14 cellular contexts compared by ENCODE assay signal in the genomic region with DNA sequence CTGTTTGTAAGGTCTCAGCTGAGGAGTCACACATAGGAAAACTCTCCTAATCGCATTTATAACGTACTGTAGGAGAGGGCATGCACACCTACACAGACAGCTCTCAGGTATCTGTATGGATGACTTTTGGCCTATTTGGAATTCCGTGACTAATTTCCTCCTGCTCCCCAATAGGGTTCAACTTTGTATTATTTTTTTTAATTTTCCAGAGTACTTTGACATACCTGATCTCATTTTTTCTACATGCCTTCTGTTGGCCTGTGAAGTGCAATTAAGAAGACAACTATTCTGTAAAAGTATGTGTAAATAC.
"Had no signal": no experiment of that assay in that cellular context is flagged by ENCODE, and none has a peak within 500 bp of the region (broad histone marks: within the 10 kb centered on the region; RNA-seq: fewer than 3 reads in every experiment).

No MANE protein-coding gene starts in this region.

- H3K4me3 Mint-ChIP-seq: activated naive CD4-positive, alpha-beta T cell treated with anti-CD3 and anti-CD28 coated beads, Interleukin-2, amount 10 ng/mL, durations not matched to agents 7 days and 5 days; dendritic cell treated with granulocyte-macrophage colony-stimulating factor and Interleukin-4, amounts not matched to agents 40 ng/mL and 50 ng/mL, for 4 days; effector memory CD8-positive, alpha-beta T cell; mesothelial cell of epicardium; stimulated activated memory B cell treated with anti-CD40 and anti-IgM and Interleukin-4, amounts not matched to agents 10 μg/mL and 1 μg/mL and 100 μg/mL, for 72 hours had no signal

- H3K9me3 Mint-ChIP-seq: activated naive CD4-positive, alpha-beta T cell treated with anti-CD3 and anti-CD28 coated beads, Interleukin-2, amount 10 ng/mL, durations not matched to agents 7 days and 5 days; dendritic cell treated with granulocyte-macrophage colony-stimulating factor and Interleukin-4, amounts not matched to agents 40 ng/mL and 50 ng/mL, for 4 days; stimulated activated memory B cell treated with anti-CD40 and anti-IgM and Interleukin-4, amounts not matched to agents 10 μg/mL and 1 μg/mL and 100 μg/mL, for 72 hours had no signal

- H3K36me3 Mint-ChIP-seq: mesothelial cell of epicardium; stimulated activated memory B cell treated with anti-CD40 and anti-IgM and Interleukin-4, amounts not matched to agents 10 μg/mL and 1 μg/mL and 100 μg/mL, for 72 hours had no signal

- H3K27ac Mint-ChIP-seq: activated naive CD4-positive, alpha-beta T cell treated with anti-CD3 and anti-CD28 coated beads, Interleukin-2, amount 10 ng/mL, durations not matched to agents 7 days and 5 days; dendritic cell treated with granulocyte-macrophage colony-stimulating factor and Interleukin-4, amounts not matched to agents 40 ng/mL and 50 ng/mL, for 4 days; mesothelial cell of epicardium; stimulated activated memory B cell treated with anti-CD40 and anti-IgM and Interleukin-4, amounts not matched to agents 10 μg/mL and 1 μg/mL and 100 μg/mL, for 72 hours had no signal

- H3K4me1 Mint-ChIP-seq: stimulated activated memory B cell treated with anti-CD40 and anti-IgM and Interleukin-4, amounts not matched to agents 10 μg/mL and 1 μg/mL and 100 μg/mL, for 72 hours had no signal

- H3K27ac ChIP-seq: WERI-Rb-1 had no signal

- DNase-seq: activated CD4-positive, alpha-beta T cell treated with anti-CD3 and anti-CD28 coated beads for 48 hours; activated CD8-positive, alpha-beta memory T cell treated with anti-CD3 and anti-CD28 coated beads for 24 hours; activated naive CD4-positive, alpha-beta T cell treated with anti-CD3 and anti-CD28 coated beads, Interleukin-2, amount 10 ng/mL, durations not matched to agents 7 days and 5 days; cerebellar nuclear complex; effector memory CD8-positive, alpha-beta T cell; erythroblast; right cardiac atrium; T1000; trophoblast cell; WERI-Rb-1 had no signal

- H3K27me3 Mint-ChIP-seq: activated naive CD4-positive, alpha-beta T cell treated with anti-CD3 and anti-CD28 coated beads, Interleukin-2, amount 10 ng/mL, durations not matched to agents 7 days and 5 days; dendritic cell treated with granulocyte-macrophage colony-stimulating factor and Interleukin-4, amounts not matched to agents 40 ng/mL and 50 ng/mL, for 4 days; effector memory CD8-positive, alpha-beta T cell; stimulated activated memory B cell treated with anti-CD40 and anti-IgM and Interleukin-4, amounts not matched to agents 10 μg/mL and 1 μg/mL and 100 μg/mL, for 72 hours had no signal

- H3K36me3 ChIP-seq: WERI-Rb-1 had no signal

- ATAC-seq: effector memory CD8-positive, alpha-beta T cell; left lobe of liver; stimulated activated memory B cell treated with anti-CD40 and anti-IgM and Interleukin-4, amounts not matched to agents 10 μg/mL and 1 μg/mL and 100 μg/mL, for 72 hours had no signal
